Comparison of ENCODE assay signal across 1 cellular context in genomic region chr19:4069331-4069959, GRCh38.
TF ChIP-seq lines count a peak whose summit lies in the region.

No MANE protein-coding gene starts in this region.

TF ChIP-seq in K562, 482 proteins besides CTCF, POLR2A, EP300 and RAD21 (continued from another document):
- TF ChIP-seq CHD7 (IDR thresholded peaks at IDR 0.05; ENCODE audit: low read depth, low read length) (no peak), ZNF174 (CRISPR knock-in tag; IDR thresholded peaks at IDR 0.05) (no peak), ADNP (tag; IDR thresholded peaks at IDR 0.05) (peak; percentile 98), RBBP5 (IDR thresholded peaks at IDR 0.05; ENCODE audit: borderline replicate concordance, insufficient read depth, low read length, poor library complexity, severe bottlenecking) (no peak), NR4A1 (CRISPR knock-in tag; IDR thresholded peaks at IDR 0.05) (no peak), NR4A1 (tag; IDR thresholded peaks at IDR 0.05) (no peak), CBX3 (IDR thresholded peaks at IDR 0.05; ENCODE audit: borderline replicate concordance in 1 of 2, low read length in 2 of 2) (0 out of 3 replicates have a peak, but pooled peaks of 1 of the 2 experiments have one; percentile 57), NR2C1 (IDR thresholded peaks at IDR 0.05) (no peak), NR2C1 (tag; IDR thresholded peaks at IDR 0.05) (no peak), KAT8 (IDR thresholded peaks at IDR 0.05; ENCODE audit: low read depth) (no peak), ELF1 (tag; IDR thresholded peaks at IDR 0.05) (no peak), RCOR1 (IDR thresholded peaks at IDR 0.05; ENCODE audit: borderline replicate concordance in 1 of 2, low read depth in 2 of 2, low read length in 2 of 2) (peak in 1 of 2 experiments; percentile 89; a peak in 2 of 4 replicates), ZFX (CRISPR knock-in tag; IDR thresholded peaks at IDR 0.05) (0 out of 2 replicates have a peak, but pooled peaks have one; percentile 20)
